In the genomic region with DNA sequence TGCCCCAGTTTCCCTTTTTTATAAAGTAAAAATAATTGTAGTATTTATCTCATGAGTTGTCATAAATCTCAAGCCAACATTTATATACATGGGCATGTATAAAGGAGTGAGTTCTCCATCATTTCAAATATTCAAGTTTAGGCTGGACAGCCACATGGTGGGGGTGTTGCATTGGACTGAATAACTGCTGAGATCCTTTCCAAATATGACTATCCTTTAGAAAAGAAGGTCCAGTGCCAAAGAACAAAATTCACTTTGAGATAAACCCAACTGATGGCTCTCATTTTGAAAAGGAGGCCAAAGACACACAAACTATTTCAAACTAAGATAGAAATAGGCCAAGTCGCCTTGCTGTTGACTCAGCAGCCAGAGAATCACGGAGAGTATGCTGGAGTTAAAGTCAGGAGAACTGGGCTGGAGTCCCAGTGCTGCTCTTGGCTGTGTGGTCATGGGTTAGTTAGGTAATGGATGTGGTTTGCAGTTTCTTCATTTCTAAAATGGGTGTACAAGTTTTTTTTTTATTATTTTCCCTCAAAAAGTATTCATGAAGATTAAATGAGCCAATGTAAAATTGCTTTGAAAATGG, we compare ENCODE assay signal across 13 cellular contexts.
DNase-seq lines count a peak whose midpoint lies in the region; ATAC-seq, FAIRE-seq and TF ChIP-seq lines count a peak whose summit lies in the region.
"Had no signal": no experiment of that assay in that cellular context is flagged by ENCODE, and none has a peak within 500 bp of the region (broad histone marks: within the 10 kb centered on the region; RNA-seq: fewer than 3 reads in every experiment).

No MANE protein-coding gene starts in this region.

- no peaks in the 10 kb centered on the region for H3K36me3 Mint-ChIP-seq in MCF 10A (ENCODE audit: insufficient read depth, unreplicated experiment)

- no peaks in the 10 kb centered on the region for H3K4me1 ChIP-seq in breast epithelium
- no peaks in the 10 kb centered on the region for H3K4me1 ChIP-seq in heart left ventricle
- H3K4me1 ChIP-seq in aorta (ENCODE audit: control insufficient read depth in 1 of 2, insufficient read depth in 2 of 2, low read length in 2 of 2): no peaks in the 10 kb centered on the region
- H3K4me1 ChIP-seq: thyroid gland had no signal

- no peaks in the 10 kb centered on the region for H3K27me3 Mint-ChIP-seq in MCF 10A (ENCODE audit: insufficient read depth, unreplicated experiment)
- H3K27me3 Mint-ChIP-seq: B cell; dendritic cell treated with granulocyte-macrophage colony-stimulating factor and Interleukin-4, amounts not matched to agents 40 ng/mL and 50 ng/mL, for 4 days had no signal

- WGBS in heart left ventricle, 4 donors: 11 to 31% (median 29%) methylated on average over 2 of the region's 2 CpGs
- WGBS in aorta, 2 donors: 1 to 4% methylated on average over 2 of the region's 2 CpGs

- peaks cover 6% of the 10 kb centered on the region for H3K9me3 Mint-ChIP-seq in MCF 10A (ENCODE audit: unreplicated experiment)

- H3K27me3 ChIP-seq in breast epithelium: no peaks in the 10 kb centered on the region
- H3K27me3 ChIP-seq in heart left ventricle: no peaks in the 10 kb centered on the region
- no peaks in the 10 kb centered on the region for H3K27me3 ChIP-seq in aorta (ENCODE audit: control insufficient read depth in 1 of 2, insufficient read depth in 2 of 2, low read length in 1 of 2)
- H3K27me3 ChIP-seq: thyroid gland had no signal

- DNase-seq in MCF 10A (ENCODE audit: unreplicated experiment) (peak; percentile 46), breast epithelium (ENCODE audit: low spot score in 2 of 2) (no peak), heart left ventricle (peak in 2 of 5 donors; percentile 13 to 33), aorta (peak in 1 of 2 donors; percentile 53), RCC 7860 (ENCODE audit: low spot score) (no peak)
- DNase-seq: KG1; NK-92 treated with Interleukin-12 subunit alpha and Interleukin-12 subunit beta, amount 100 ng/mL, for 24 hours; thyroid gland had no signal

- no peak overlapping the region for H3K27ac ChIP-seq in breast epithelium
- H3K27ac ChIP-seq in VCaP: no peak overlapping the region
- no peak overlapping the region for H3K27ac ChIP-seq in heart left ventricle
- H3K27ac ChIP-seq in aorta (ENCODE audit: low read depth in 1 of 2, low read length in 2 of 2): no peak overlapping the region
- H3K27ac ChIP-seq: thyroid gland had no signal

- H3K4me3 ChIP-seq in breast epithelium: no peak overlapping the region
- no peak overlapping the region for H3K4me3 ChIP-seq in heart left ventricle
- no peak overlapping the region for H3K4me3 ChIP-seq in aorta (ENCODE audit: low read length in 2 of 2)
- H3K4me3 ChIP-seq: thyroid gland had no signal

- no TSS peak for BruUV-seq in MCF 10A (replicated peaks; lab: Mats Ljungman, UMichigan)

- no peaks in the 10 kb centered on the region for H3K4me1 Mint-ChIP-seq in MCF 10A (ENCODE audit: insufficient read depth, unreplicated experiment)
- H3K4me1 Mint-ChIP-seq: B cell had no signal

- TF ChIP-seq CTCF in MCF 10A (IDR thresholded peaks at IDR 0.05; ENCODE audit: unreplicated experiment): no peak
- no peak for TF ChIP-seq CTCF in breast epithelium (IDR thresholded peaks at IDR 0.05)
- peak; percentile 46 for TF ChIP-seq CTCF in VCaP (conservative IDR thresholded peaks at IDR 0.05)
- TF ChIP-seq CTCF in heart left ventricle (IDR thresholded peaks at IDR 0.05): peak in 8 of 12 donors; percentile 9 to 41 (median 22)

- peak in 3 of 4 donors; percentile 67 to 86 (median 82) for ATAC-seq in heart left ventricle
- ATAC-seq in aorta (ENCODE audit: low FRiP score): peak; percentile 85
- no peak for ATAC-seq in HG02678 (IDR thresholded peaks at IDR 0.05; ENCODE audit: unreplicated experiment)
- ATAC-seq in GM21737 (IDR thresholded peaks at IDR 0.05; ENCODE audit: unreplicated experiment): no peak

- no peak overlapping the region for H3K4me3 Mint-ChIP-seq in MCF 10A (ENCODE audit: unreplicated experiment)
- H3K4me3 Mint-ChIP-seq: B cell; dendritic cell treated with granulocyte-macrophage colony-stimulating factor and Interleukin-4, amounts not matched to agents 40 ng/mL and 50 ng/mL, for 4 days had no signal

- H3K36me3 ChIP-seq in breast epithelium (no peaks in the 10 kb centered on the region), heart left ventricle (no peaks in the 10 kb centered on the region), aorta (ENCODE audit: control insufficient read depth in 1 of 2, insufficient read depth in 2 of 2, low read length in 1 of 2) (no peaks in the 10 kb centered on the region)
- H3K36me3 ChIP-seq: thyroid gland had no signal

- CTCF ChIA-PET in MCF 10A (lab: Yijun Ruan, JAX): interaction anchor here (0.6 to 1.4 kb wide), 8 partner anchors 17 to 1149 kb away, joined by 3 to 4 read pairs (median 3); no protein-coding TSS in a partner anchor

- H3K27ac Mint-ChIP-seq in MCF 10A (ENCODE audit: low read depth, unreplicated experiment): no peak overlapping the region
- H3K27ac Mint-ChIP-seq: B cell; dendritic cell treated with granulocyte-macrophage colony-stimulating factor and Interleukin-4, amounts not matched to agents 40 ng/mL and 50 ng/mL, for 4 days had no signal

- H3K9me3 ChIP-seq in breast epithelium (no peaks in the 10 kb centered on the region), heart left ventricle (no peaks in the 10 kb centered on the region), aorta (ENCODE audit: control insufficient read depth, low read length) (no peaks in the 10 kb centered on the region)
- H3K9me3 ChIP-seq: thyroid gland had no signal

- FAIRE-seq in RCC 7860 (lab: Jason Lieb, UNC): no peak

- intact Hi-C loops in MCF 10A (cut with micrococcal nuclease) (loop anchor here (1.0 to 10.0 kb wide), 4 partner anchors 206 to 1373 kb away; no protein-coding TSS in a partner anchor), breast epithelium (cut with DNase I; ENCODE audit: low total_unique reads) (no loop called here), heart left ventricle (cut with DNase I) (loop anchor here in 1 of 10 donors (2.0 to 10.0 kb wide), 2 partner anchors 207 to 1157 kb away; no protein-coding TSS in a partner anchor), aorta (cut with DNase I) (no loop called here)

- POLR2A ChIA-PET in MCF 10A (lab: Yijun Ruan, JAX): no interaction called here

- TF ChIP-seq POLR2A in breast epithelium (IDR thresholded peaks at IDR 0.05) (no peak), heart left ventricle (IDR thresholded peaks at IDR 0.05) (no peak)

Comparison
In these comparisons a context has a peak if more than half of its experiments do, and no peak if none do; other contexts are left out.
1. CTCF ChIP-seq: peak in VCaP (single experiment) and heart left ventricle (8 of 12); none in MCF 10A (single experiment) and breast epithelium (0 of 3).
2. ATAC-seq: peak in heart left ventricle (3 of 4) and aorta (single experiment); none in HG02678 (single experiment) and GM21737 (single experiment).